In genomic region chr16:71230122-71230845, GRCh38 we compare ENCODE assay signal across 1 cellular context.
TF ChIP-seq lines count a peak whose summit lies in the region.

HYDIN (minus strand) TSS chr16:71230722; CDS start chr16:71186895, 43,827 bp downstream.

TF ChIP-seq in GM12878, 131 proteins besides CTCF, POLR2A, EP300 and RAD21 (continued from another document):
- TF ChIP-seq E2F8 (IDR thresholded peaks at IDR 0.05; ENCODE audit: low read depth, partially characterized antibody) (no peak), ELK1 (IDR thresholded peaks at IDR 0.05; ENCODE audit: low read depth, low read length) (no peak), POLR2AphosphoS2 (IDR thresholded peaks at IDR 0.05; ENCODE audit: low read depth, low read length) (no peak), RFX5 (IDR thresholded peaks at IDR 0.05; ENCODE audit: low read depth, low read length) (peak; percentile 34; the same call in 1 of the 2 replicates), GABPA (IDR thresholded peaks at IDR 0.05; ENCODE audit: low read depth) (no peak), IKZF1 (conservative IDR thresholded peaks at IDR 0.05) (no peak), IRF3 (IDR thresholded peaks at IDR 0.05) (no peak), RAD51 (IDR thresholded peaks at IDR 0.05) (no peak), IKZF2 (IDR thresholded peaks at IDR 0.05) (no peak), EGR1 (IDR thresholded peaks at IDR 0.05; ENCODE audit: borderline replicate concordance in 1 of 2, low read depth in 2 of 2, low read length in 2 of 2) (no peak), BMI1 (IDR thresholded peaks at IDR 0.05; ENCODE audit: borderline replicate concordance) (peak; percentile 77), TCF7 (IDR thresholded peaks at IDR 0.05; ENCODE audit: borderline replicate concordance) (no peak)
TF ChIP-seq in GM12878: peak in this region for 2.
